In the genomic region with DNA sequence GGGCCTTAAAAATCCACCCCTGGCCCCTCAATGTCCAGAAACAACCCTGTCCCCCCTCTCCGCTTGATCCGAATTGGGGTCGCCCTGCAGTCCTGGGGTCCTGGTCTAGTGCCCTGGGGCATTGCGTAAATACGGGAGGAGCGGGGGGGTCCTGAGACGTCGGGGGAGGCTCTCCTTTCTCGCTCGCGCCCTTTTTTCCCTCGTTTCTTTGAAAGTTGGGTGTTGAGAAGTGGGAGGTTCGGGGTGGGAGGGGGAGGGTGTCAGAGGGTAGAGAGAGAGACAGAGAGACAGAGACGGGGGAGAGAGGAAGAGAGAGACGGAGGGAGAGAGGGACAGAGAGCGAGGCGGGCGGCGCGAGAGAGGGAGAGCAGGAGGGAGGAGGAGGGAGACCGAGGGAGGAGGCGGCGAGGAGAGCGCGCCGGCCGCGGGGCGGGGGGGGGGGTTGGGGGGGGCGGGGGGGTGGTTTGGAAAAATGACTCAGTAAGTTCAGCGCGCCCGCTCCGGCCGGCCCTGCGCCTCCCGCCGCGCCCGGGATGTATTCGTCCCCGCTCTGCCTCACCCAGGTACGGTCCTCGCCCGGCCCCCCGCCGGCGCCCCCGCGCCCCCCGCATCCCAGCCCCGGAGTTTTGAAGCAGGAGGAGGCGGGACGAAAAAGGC, we compare ENCODE assay signal across 8 cellular contexts. TPM values are rescaled to one million over a fixed set of nuclear protein-coding genes. Genes with fewer than 3 reads are reported as not detected.
DNase-seq lines count a peak whose midpoint lies in the region; ATAC-seq and TF ChIP-seq lines count a peak whose summit lies in the region.

A gene (plus strand): TSS at position 480 of the 657 bp plus-strand sequence. CDS start 54 bp downstream, at position 534.

- peak within 1 kb of the TSS; percentile 53 for H2BK5ac ChIP-seq in neuronal stem cell (ENCODE audit: low read length)

- ATAC-seq in HG03196 (IDR thresholded peaks at IDR 0.05; ENCODE audit: unreplicated experiment), result no peak
- no peak for ATAC-seq in GM21423 (IDR thresholded peaks at IDR 0.05; ENCODE audit: unreplicated experiment)

- H3K36me3 Mint-ChIP-seq in activated naive CD4-positive, alpha-beta T cell treated with anti-CD3 and anti-CD28 coated beads, Interleukin-2, amount 50 U/mL, for 24 hours, result no peaks in the 10 kb centered on the region

- no peak within 1 kb of the TSS for H3K14ac ChIP-seq in neuronal stem cell (ENCODE audit: low read length)

- no peak for TF ChIP-seq CTCF in OCI-LY3 (IDR thresholded peaks at IDR 0.05; ENCODE audit: low read depth, low read length)

- H3K4me1 ChIP-seq in OCI-LY3 (ENCODE audit: low read length), result peaks cover 53% of the 10 kb centered on the region
- peaks cover 2 to 10% of the 10 kb centered on the region in 2 donors for H3K4me1 ChIP-seq in neuronal stem cell (ENCODE audit: control insufficient read depth in 2 of 2, insufficient read depth in 1 of 2, low read depth in 1 of 2, low read length in 2 of 2)

- WGBS in neuronal stem cell (ENCODE audit: extremely low coverage in 2 of 2, insufficient read length in 2 of 2, insufficient replicate concordance in 1 of 2), 2 donors, result no CpG with 5 or more reads among the region's 54 CpGs

- peak within 1 kb of the TSS; percentile 99 for H3K9ac ChIP-seq in OCI-LY3 (ENCODE audit: low read length)
- H3K9ac ChIP-seq in neuronal stem cell (ENCODE audit: low read depth, low read length, poor library complexity), result peak within 1 kb of the TSS; percentile 38

- peaks cover 22% of the 10 kb centered on the region for H4K20me1 ChIP-seq in OCI-LY3 (ENCODE audit: insufficient read depth, low read length)

- H3K27me3 ChIP-seq in OCI-LY3 (ENCODE audit: low read depth, low read length), result no peaks in the 10 kb centered on the region
- H3K27me3 ChIP-seq in neuronal stem cell (ENCODE audit: control insufficient read depth in 3 of 3, insufficient read depth in 3 of 3, low read depth in 1 of 3, low read length in 3 of 3), result peaks cover 60 to 96% (median 94%) of the 10 kb centered on the region in 3 experiments

- H3K4ac ChIP-seq in neuronal stem cell (ENCODE audit: low read length), result no peak within 1 kb of the TSS

- peak within 1 kb of the TSS; percentile 72 for H2BK15ac ChIP-seq in neuronal stem cell (ENCODE audit: low read length)

- H3K9me3 ChIP-seq in OCI-LY3 (ENCODE audit: insufficient read depth, low read length) (no peaks in the 10 kb centered on the region), neuronal stem cell (replicated peaks in 1 of 2; ENCODE audit: control insufficient read depth in 2 of 2, insufficient read depth in 1 of 2, low read depth in 1 of 2, low read length in 2 of 2) (peaks cover 0 to 8% of the 10 kb centered on the region in 2 donors)

- in situ Hi-C loops in ACHN (cut with HindIII; ENCODE audit: low pct_ligation_motif_present, low pct_unique_long_range_greater_than_20kb, low sequenced_read_pairs), result no loop called here

- H4K8ac ChIP-seq in neuronal stem cell (ENCODE audit: low read depth, low read length), result no peak within 1 kb of the TSS

- H3K18ac ChIP-seq in neuronal stem cell (ENCODE audit: low read length), result peak within 1 kb of the TSS; percentile 85

- peak within 1 kb of the TSS; percentile 76 for H3K23ac ChIP-seq in neuronal stem cell (ENCODE audit: low read depth, low read length, poor library complexity)

- H3K27me3 Mint-ChIP-seq in activated naive CD4-positive, alpha-beta T cell treated with anti-CD3 and anti-CD28 coated beads, Interleukin-2, amount 50 U/mL, for 24 hours, result no peaks in the 10 kb centered on the region

- DNase-seq in ACHN (peak; percentile 64), glomerular endothelial cell (ENCODE audit: extremely low read depth, low read depth, low spot score) (no peak), neuronal stem cell (ENCODE audit: low spot score) (no peak)

- H3K27ac ChIP-seq in OCI-LY3 (ENCODE audit: low read length) (peak within 1 kb of the TSS; percentile 83), neuronal stem cell (replicated peaks; ENCODE audit: low read length) (no peak within 1 kb of the TSS)

- peak; percentile 17 for TF ChIP-seq POLR2A in GM15510 (IDR thresholded peaks at IDR 0.05; ENCODE audit: borderline replicate concordance, extremely low read depth, insufficient read length)

- no peak within 1 kb of the TSS for H2AFZ ChIP-seq in OCI-LY3 (ENCODE audit: low read depth, low read length)
- H2AFZ ChIP-seq in neuronal stem cell (ENCODE audit: low read length), result peak within 1 kb of the TSS; percentile 87

- peak within 1 kb of the TSS; percentile 77 for H3K4me3 Mint-ChIP-seq in activated naive CD4-positive, alpha-beta T cell treated with anti-CD3 and anti-CD28 coated beads, Interleukin-2, amount 50 U/mL, for 24 hours

- H3K79me1 ChIP-seq in neuronal stem cell (ENCODE audit: low read depth, low read length), result no peaks in the 10 kb centered on the region

- H3K9me3 Mint-ChIP-seq in activated naive CD4-positive, alpha-beta T cell treated with anti-CD3 and anti-CD28 coated beads, Interleukin-2, amount 50 U/mL, for 24 hours, result no peaks in the 10 kb centered on the region

- H2BK120ac ChIP-seq in neuronal stem cell (ENCODE audit: low read depth, low read length), result no peak within 1 kb of the TSS

- H3K4me3 ChIP-seq in OCI-LY3 (ENCODE audit: low read length) (peak within 1 kb of the TSS; percentile 90), neuronal stem cell (ENCODE audit: low read length in 2 of 2) (peak within 1 kb of the TSS; percentile 30 to 67)

- peaks cover 84% of the 10 kb centered on the region for H3K79me2 ChIP-seq in OCI-LY3 (ENCODE audit: low read length)

- peaks cover 52% of the 10 kb centered on the region for H3K4me1 Mint-ChIP-seq in activated naive CD4-positive, alpha-beta T cell treated with anti-CD3 and anti-CD28 coated beads, Interleukin-2, amount 50 U/mL, for 24 hours

- H3K27ac Mint-ChIP-seq in activated naive CD4-positive, alpha-beta T cell treated with anti-CD3 and anti-CD28 coated beads, Interleukin-2, amount 50 U/mL, for 24 hours, result peak within 1 kb of the TSS; percentile 71

- H2BK12ac ChIP-seq in neuronal stem cell (ENCODE audit: low read length), result no peak within 1 kb of the TSS

- H3K36me3 ChIP-seq in OCI-LY3 (replicated peaks; ENCODE audit: low read depth, low read length) (no peaks in the 10 kb centered on the region), neuronal stem cell (replicated peaks in 1 of 2; ENCODE audit: control insufficient read depth in 2 of 2, insufficient read depth in 2 of 2, low read length in 2 of 2) (no peaks in the 10 kb centered on the region)

- H3K4me2 ChIP-seq in OCI-LY3 (ENCODE audit: low read length) (peak within 1 kb of the TSS; percentile 98), neuronal stem cell (ENCODE audit: insufficient read depth, low read length, poor library complexity, severe bottlenecking) (peak within 1 kb of the TSS; percentile 78)

- peak within 1 kb of the TSS; percentile 64 for H2AK5ac ChIP-seq in neuronal stem cell (ENCODE audit: low read depth, low read length)

- H4K91ac ChIP-seq in neuronal stem cell (ENCODE audit: low read depth, low read length, poor library complexity), result no peak within 1 kb of the TSS

RNA-seq across cellular contexts. Expression of the gene that starts here (rescaled TPM):
- 36.3 and 48.8 TPM in 2 replicates for total RNA-seq in glomerular endothelial cell
- polyA plus RNA-seq in neuronal stem cell (2013, experiment 1 of 2), result 4.0 TPM
- polyA plus RNA-seq in neuronal stem cell (2013, experiment 2 of 2), result 4.5 TPM
